Comparison of ENCODE assay signal across 3 cellular contexts in genomic region chr14:21286516-21286915, GRCh38. TPM values are rescaled to one million over a fixed set of nuclear protein-coding genes. Genes with fewer than 3 reads are reported as not detected.
"Had no signal": no experiment of that assay in that cellular context is flagged by ENCODE, and none has a peak within 500 bp of the region (broad histone marks: within the 10 kb centered on the region; RNA-seq: fewer than 3 reads in every experiment).

No MANE protein-coding gene starts in this region.

RNA-seq across cellular contexts. Expression of gene RPGRIP1, which starts 6.6 kb away (rescaled TPM):
- total RNA-seq: GM23248, H4, HFFc6 had no signal
- polyA plus RNA-seq: GM23248 had no signal
